20 cellular contexts compared by ENCODE assay signal in the genomic region with DNA sequence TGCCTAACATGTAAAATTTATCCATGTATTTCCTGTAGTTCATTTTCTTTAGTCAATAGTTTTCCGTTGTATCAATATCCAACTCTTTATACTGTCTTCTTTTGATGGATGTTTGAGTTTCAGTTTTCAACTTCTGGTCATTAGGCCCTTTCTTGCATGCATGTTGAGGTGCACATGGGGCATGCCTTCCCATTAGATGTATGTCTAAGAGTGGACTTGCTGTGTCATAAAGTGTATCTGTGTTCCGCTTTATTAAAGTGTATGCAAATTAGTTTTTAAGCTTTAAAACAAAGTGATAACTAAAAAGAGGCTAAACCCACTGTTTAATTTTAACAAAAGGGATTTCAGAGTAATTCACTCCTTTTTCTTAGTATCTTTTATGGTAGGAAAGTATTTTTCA. TPM values are rescaled to one million over a fixed set of nuclear protein-coding genes. Genes with fewer than 3 reads are reported as not detected.
DNase-seq lines count a peak whose midpoint lies in the region; ATAC-seq and TF ChIP-seq lines count a peak whose summit lies in the region.
"Had no signal": no experiment of that assay in that cellular context is flagged by ENCODE, and none has a peak within 500 bp of the region (broad histone marks: within the 10 kb centered on the region; RNA-seq: fewer than 3 reads in every experiment).

No MANE protein-coding gene starts in this region.

- TF ChIP-seq POLR2A in ovary (IDR thresholded peaks at IDR 0.05) = no peak

- peaks cover 4% of the 10 kb centered on the region for H3K4me1 ChIP-seq in ovary (ENCODE audit: insufficient read depth)

- 96 to 99% (median 97%) methylated on average over 2 of the region's 2 CpGs for WGBS in ovary, 3 donors

- no peaks in the 10 kb centered on the region for H3K27me3 Mint-ChIP-seq in activated T-cell treated with anti-CD3 and anti-CD28 coated beads, Interleukin-2, amount 50 U/mL, for 72 hours (ENCODE audit: low read depth)
- H3K27me3 Mint-ChIP-seq in activated T-cell treated with anti-CD3 and anti-CD28 coated beads, Interleukin-2, amount 50 U/mL, for 24 hours = no peaks in the 10 kb centered on the region
- H3K27me3 Mint-ChIP-seq in IgD-negative memory B cell = no peaks in the 10 kb centered on the region
- peaks cover 3% of the 10 kb centered on the region for H3K27me3 Mint-ChIP-seq in endothelial cell (ENCODE audit: unreplicated experiment)
- H3K27me3 Mint-ChIP-seq: CD4-positive, alpha-beta T cell had no signal

- H3K9me3 ChIP-seq in ovary = no peaks in the 10 kb centered on the region
- H3K9me3 ChIP-seq: Caco-2 had no signal

- no peaks in the 10 kb centered on the region for H3K27me3 ChIP-seq in ovary

- TF ChIP-seq EP300 in ovary (IDR thresholded peaks at IDR 0.05) = no peak

- DNase-seq in activated T-cell treated with anti-CD3 and anti-CD28 coated beads, Interleukin-2, amount 50 U/mL, for 72 hours = no peak
- DNase-seq in activated T-cell treated with anti-CD3 and anti-CD28 coated beads, Interleukin-2, amount 50 U/mL, for 24 hours = no peak
- DNase-seq in endothelial cell (ENCODE audit: low spot score) (no peak), ovary (no peak), activated gamma-delta T cell treated with Interleukin-2 at 50 U/mL for 16 hours (no peak), AML-193 (lab: John Stamatoyannopoulos, UW) (no peak)
- DNase-seq: Caco-2; CD4-positive, alpha-beta T cell; HFFc6; KBM-7; NCI-H1105 treated with DMSO at 0.1 percent for 48 hours; NCI-H1694; NCI-H2081 treated with DMSO at 0.1 percent for 48 hours; NCI-H446 treated with DMSO at 0.1 percent for 48 hours; NK-92 treated with Interleukin-12 subunit alpha and Interleukin-12 subunit beta, amount 100 ng/mL, for 24 hours; Right ventricle myocardium superior; SW 1271 had no signal

- H3K27ac Mint-ChIP-seq in activated T-cell treated with anti-CD3 and anti-CD28 coated beads, Interleukin-2, amount 50 U/mL, for 72 hours = peak overlapping the region; percentile 35
- no peak overlapping the region for H3K27ac Mint-ChIP-seq in activated T-cell treated with anti-CD3 and anti-CD28 coated beads, Interleukin-2, amount 50 U/mL, for 24 hours
- H3K27ac Mint-ChIP-seq in IgD-negative memory B cell (peak overlapping the region in 2 of 3 donors; percentile 14 to 40), endothelial cell (ENCODE audit: unreplicated experiment) (peak overlapping the region; percentile 38)
- H3K27ac Mint-ChIP-seq: CD4-positive, alpha-beta T cell; HFFc6 had no signal

- H3K4me1 Mint-ChIP-seq in activated T-cell treated with anti-CD3 and anti-CD28 coated beads, Interleukin-2, amount 50 U/mL, for 72 hours (ENCODE audit: low read depth) = peaks cover 39% of the 10 kb centered on the region
- peaks cover 62% of the 10 kb centered on the region for H3K4me1 Mint-ChIP-seq in activated T-cell treated with anti-CD3 and anti-CD28 coated beads, Interleukin-2, amount 50 U/mL, for 24 hours (ENCODE audit: low read depth)
- peaks cover 54 to 67% (median 65%) of the 10 kb centered on the region in 3 donors for H3K4me1 Mint-ChIP-seq in IgD-negative memory B cell
- peaks cover 13% of the 10 kb centered on the region for H3K4me1 Mint-ChIP-seq in endothelial cell (ENCODE audit: unreplicated experiment)

- no peaks in the 10 kb centered on the region for H3K36me3 ChIP-seq in ovary

- H3K9me3 Mint-ChIP-seq in activated T-cell treated with anti-CD3 and anti-CD28 coated beads, Interleukin-2, amount 50 U/mL, for 72 hours = no peaks in the 10 kb centered on the region
- peaks cover 2% of the 10 kb centered on the region for H3K9me3 Mint-ChIP-seq in activated T-cell treated with anti-CD3 and anti-CD28 coated beads, Interleukin-2, amount 50 U/mL, for 24 hours
- H3K9me3 Mint-ChIP-seq in IgD-negative memory B cell (no peaks in the 10 kb centered on the region), endothelial cell (ENCODE audit: unreplicated experiment) (no peaks in the 10 kb centered on the region)
- H3K9me3 Mint-ChIP-seq: CD4-positive, alpha-beta T cell had no signal

- TF ChIP-seq CTCF in endothelial cell (IDR thresholded peaks at IDR 0.05; ENCODE audit: unreplicated experiment) = no peak
- TF ChIP-seq CTCF in ovary (IDR thresholded peaks at IDR 0.05) = no peak

- H3K4me3 ChIP-seq in ovary = no peak overlapping the region

- ATAC-seq in activated T-cell treated with anti-CD3 and anti-CD28 coated beads, Interleukin-2, amount 50 U/mL, for 72 hours (replicated peaks in 1 of 2) = no peak
- no peak for ATAC-seq in HG02870 (IDR thresholded peaks at IDR 0.05; ENCODE audit: unreplicated experiment)

- H3K4me3 Mint-ChIP-seq in activated T-cell treated with anti-CD3 and anti-CD28 coated beads, Interleukin-2, amount 50 U/mL, for 72 hours = no peak overlapping the region
- no peak overlapping the region for H3K4me3 Mint-ChIP-seq in activated T-cell treated with anti-CD3 and anti-CD28 coated beads, Interleukin-2, amount 50 U/mL, for 24 hours
- H3K4me3 Mint-ChIP-seq in IgD-negative memory B cell (peak overlapping the region in 3 of 4 donors; percentile 22 to 81 (median 26)), endothelial cell (ENCODE audit: unreplicated experiment) (no peak overlapping the region)
- H3K4me3 Mint-ChIP-seq: CD4-positive, alpha-beta T cell; HFFc6 had no signal

- H3K27ac ChIP-seq in ovary = no peak overlapping the region
- H3K27ac ChIP-seq: 22Rv1 had no signal

- intact Hi-C loops in ovary (cut with DNase I) = no loop called here

- H3K36me3 Mint-ChIP-seq in activated T-cell treated with anti-CD3 and anti-CD28 coated beads, Interleukin-2, amount 50 U/mL, for 72 hours (ENCODE audit: insufficient read depth in 2 of 2) = peaks cover 6 to 13% of the 10 kb centered on the region in 2 donors
- peaks cover 48% of the 10 kb centered on the region for H3K36me3 Mint-ChIP-seq in activated T-cell treated with anti-CD3 and anti-CD28 coated beads, Interleukin-2, amount 50 U/mL, for 24 hours (ENCODE audit: low read depth)
- peaks cover 6% of the 10 kb centered on the region for H3K36me3 Mint-ChIP-seq in IgD-negative memory B cell
- peaks cover 5% of the 10 kb centered on the region for H3K36me3 Mint-ChIP-seq in endothelial cell (ENCODE audit: low read depth, unreplicated experiment)

RNA-seq across cellular contexts. Expression of gene SIPA1L1, which starts 28.1 kb away (rescaled TPM):
- total RNA-seq in activated T-cell treated with anti-CD3 and anti-CD28 coated beads, Interleukin-2, amount 50 U/mL, for 72 hours = 100 to 1,000 TPM in 1 of 2 donors, 10 to 100 TPM in 1; 89.7 to 126 TPM
- polyA plus RNA-seq in IgD-negative memory B cell = 42.5 TPM
- 79.1 TPM for total RNA-seq in endothelial cell (ENCODE audit: unreplicated experiment)
- 10 to 100 TPM in 6 of 7 donors, 1 to 10 TPM in 1; 8.7 to 60.5 (median 18.9) TPM for total RNA-seq in ovary
- 10 to 100 TPM in 1 of 2 donors, 1 to 10 TPM in 1; 7.3 to 61.7 TPM for polyA plus RNA-seq in ovary

Comparison
In these comparisons a context has a peak if more than half of its experiments do, and no peak if none do; other contexts are left out.
1. H3K4me3 Mint-ChIP-seq: peak in IgD-negative memory B cell (3 of 4); none in activated T-cell treated with anti-CD3 and anti-CD28 coated beads, Interleukin-2, amount 50 U/mL, for 72 hours (0 of 2), activated T-cell treated with anti-CD3 and anti-CD28 coated beads, Interleukin-2, amount 50 U/mL, for 24 hours (single experiment) and endothelial cell (single experiment).